Comparison of ENCODE assay signal across 23 cellular contexts in genomic region chr9:88623698-88624097, GRCh38.
"Had no signal": no experiment of that assay in that cellular context is flagged by ENCODE, and none has a peak within 500 bp of the region (broad histone marks: within the 10 kb centered on the region; RNA-seq: fewer than 3 reads in every experiment).

No MANE protein-coding gene starts in this region.

- H3K4me3 ChIP-seq: colonic mucosa, dorsolateral prefrontal cortex, esophagus muscularis mucosa, gastrocnemius medialis, heart right ventricle, left lung, lower lobe of right lung, mucosa of descending colon had no signal

- ATAC-seq: gastrocnemius medialis, heart right ventricle, left cardiac atrium, left lung, left ventricle myocardium superior, lower lobe of right lung, mucosa of descending colon had no signal

- H3K36me3 ChIP-seq: colonic mucosa, esophagus muscularis mucosa, gastrocnemius medialis, heart right ventricle, left lung, lower lobe of right lung had no signal

- DNase-seq: colonic mucosa; cortex of kidney; dorsolateral prefrontal cortex; effector CD4-positive, alpha-beta T cell; effector memory CD4-positive, alpha-beta T cell; foreskin fibroblast; foreskin melanocyte; gastrocnemius medialis; glutamatergic neuron; head of caudate nucleus; heart right ventricle; hippocampal formation; left cardiac atrium; left lung; left ventricle myocardium superior; lower lobe of right lung; mesenchymal stem cell; mucosa of descending colon; naive B cell had no signal

- H3K9me3 ChIP-seq: colonic mucosa, esophagus muscularis mucosa, gastrocnemius medialis, heart right ventricle, left lung, lower lobe of right lung, mucosa of descending colon had no signal

- FAIRE-seq: endothelial cell of umbilical vein, islet of Langerhans, keratinocyte had no signal

- H3K27me3 ChIP-seq: colonic mucosa, dorsolateral prefrontal cortex, esophagus muscularis mucosa, gastrocnemius medialis, heart right ventricle, left lung had no signal

- H3K27ac ChIP-seq: colonic mucosa, dorsolateral prefrontal cortex, esophagus muscularis mucosa, gastrocnemius medialis, heart right ventricle, left lung, lower lobe of right lung had no signal

- H3K4me1 ChIP-seq: colonic mucosa, gastrocnemius medialis, heart right ventricle, left lung, lower lobe of right lung had no signal
